ENCODE assay signal across 22 cellular contexts in genomic region chrX:154433605-154434004, GRCh38.
"Had no signal": no experiment of that assay in that cellular context is flagged by ENCODE, and none has a peak within 500 bp of the region (broad histone marks: within the 10 kb centered on the region; RNA-seq: fewer than 3 reads in every experiment).

No MANE protein-coding gene starts in this region.

- H3K9me3 ChIP-seq: lower lobe of right lung, pancreas, right lobe of liver, thyroid gland had no signal

- H3K4me3 Mint-ChIP-seq: effector memory CD8-positive, alpha-beta T cell; immature natural killer cell had no signal

- H3K27ac ChIP-seq: lower lobe of right lung, pancreas, right lobe of liver, stomach, thyroid gland had no signal

- H3K4me3 ChIP-seq: lower lobe of right lung, pancreas, right lobe of liver, stomach, thyroid gland had no signal

- H3K9me3 Mint-ChIP-seq: effector memory CD8-positive, alpha-beta T cell; immature natural killer cell had no signal

- H3K27me3 ChIP-seq: pancreas, right lobe of liver, stomach, thyroid gland had no signal

- DNase-seq: cerebellar nuclear complex; cortex of kidney; effector memory CD8-positive, alpha-beta T cell; hypothalamus; immature natural killer cell; islet precursor cell; kidney glomerular epithelial cell; left ventricle myocardium superior; lower lobe of right lung; occipital lobe; pancreas; right lobe of liver; small intestine; stimulated activated CD4-positive, alpha-beta T cell treated with anti-CD3 and anti-CD28 coated beads, Interleukin-12 subunit alpha, Interleukin-12 subunit beta, amount 100 ng/mL, for 4 hours; stimulated activated CD4-positive, alpha-beta T cell treated with anti-CD3 and anti-CD28 coated beads, Interleukin-1b, Interleukin-23, amount 100 ng/mL, for 48 hours; stimulated activated CD4-positive, alpha-beta T cell treated with anti-CD3 and anti-CD28 coated beads, Interleukin-4, amount 100 ng/mL, for 1 hour; stimulated activated CD8-positive, alpha-beta memory T cell treated with anti-CD3 and anti-CD28 coated beads, Interleukin-4, amount 100 ng/mL, for 48 hours; stimulated activated naive CD4-positive, alpha-beta T cell treated with Interleukin-2 at 50 U/mL for 16 hours; stomach; thyroid gland; trophoblast cell had no signal

- H3K4me1 ChIP-seq: pancreas had no signal

- ATAC-seq: effector memory CD8-positive, alpha-beta T cell; left ventricle myocardium superior; lower lobe of right lung; pancreas; right lobe of liver had no signal

- H3K27me3 Mint-ChIP-seq: effector memory CD8-positive, alpha-beta T cell; progenitor cell of endocrine pancreas had no signal

- H3K36me3 ChIP-seq: pancreas had no signal

- H3K27ac Mint-ChIP-seq: progenitor cell of endocrine pancreas had no signal
